ENCODE assay signal across 20 cellular contexts in genomic region chr19:50494186-50495019, GRCh38. TPM values are rescaled to one million over a fixed set of nuclear protein-coding genes. Genes with fewer than 3 reads are reported as not detected.
"Had no signal": no experiment of that assay in that cellular context is flagged by ENCODE, and none has a peak within 500 bp of the region (broad histone marks: within the 10 kb centered on the region; RNA-seq: fewer than 3 reads in every experiment).

No MANE protein-coding gene starts in this region.

- H3K4me3 Mint-ChIP-seq: activated B cell treated with CpG ODN at 0.5 μM for 24 hours; naive thymus-derived CD4-positive, alpha-beta T cell had no signal

- ATAC-seq: gastroesophageal sphincter; left lobe of liver; naive thymus-derived CD4-positive, alpha-beta T cell; stimulated activated naive CD8-positive, alpha-beta T cell treated with anti-CD3 and anti-CD28 coated beads, Interleukin-15, Interleukin-2, amounts not matched to agents 100 U/mL and 50 U/mL, for 24 hours had no signal

- H3K4me1 ChIP-seq: gastroesophageal sphincter, suprapubic skin had no signal

- H3K27me3 Mint-ChIP-seq: activated B cell treated with CpG ODN at 0.5 μM for 24 hours had no signal

- H3K36me3 ChIP-seq: brain microvascular endothelial cell, suprapubic skin had no signal

- H3K4me3 ChIP-seq: gastroesophageal sphincter, skin epidermis, suprapubic skin had no signal

- H3K27ac ChIP-seq: brain microvascular endothelial cell, gastroesophageal sphincter, skin epidermis, suprapubic skin had no signal

- H3K9me3 Mint-ChIP-seq: activated B cell treated with CpG ODN at 0.5 μM for 24 hours had no signal

- H3K9me3 ChIP-seq: gastroesophageal sphincter, suprapubic skin had no signal

- H3K27ac Mint-ChIP-seq: activated B cell treated with CpG ODN at 0.5 μM for 24 hours had no signal

- DNase-seq: activated B cell treated with CpG ODN at 0.5 μM for 24 hours; activated CD4-positive, alpha-beta T cell treated with anti-CD3 and anti-CD28 coated beads for 48 hours; activated naive CD4-positive, alpha-beta T cell treated with Interleukin-2 at 50 U/mL for 16 hours; anterior cingulate cortex; brain microvascular endothelial cell; erythroblast; islet precursor cell; naive thymus-derived CD4-positive, alpha-beta T cell; retina; stimulated activated CD4-positive, alpha-beta T cell treated with anti-CD3 and anti-CD28 coated beads, Interleukin-4, amount 100 ng/mL, for 4 hours; stimulated activated CD8-positive, alpha-beta memory T cell treated with anti-CD3 and anti-CD28 coated beads, Interleukin-4, amount 100 ng/mL, for 48 hours; stimulated activated naive CD8-positive, alpha-beta T cell treated with anti-CD3 and anti-CD28 coated beads, Interleukin-15, Interleukin-2, amounts not matched to agents 100 U/mL and 50 U/mL, for 24 hours; trophoblast cell had no signal

RNA-seq across cellular contexts. Expression of gene ASPDH, which starts 19.3 kb away (rescaled TPM):
- total RNA-seq: activated B cell treated with CpG ODN at 0.5 μM for 24 hours; dermis microvascular lymphatic vessel endothelial cell; gastroesophageal sphincter; mononuclear cell; naive thymus-derived CD4-positive, alpha-beta T cell; suprapubic skin; T-helper 2 cell treated with Interferon-gamma antibody and Interleukin-4, amounts not matched to agents 100 ng/mL and 5 ng/mL, for 36 hours had no signal
- polyA plus RNA-seq: naive thymus-derived CD4-positive, alpha-beta T cell had no signal
